Comparison of ENCODE assay signal across 1 cellular context in genomic region chr1:26692211-26692792, GRCh38.
A peak's percentile ranks its signal among the peaks of the same experiment; 100 is the strongest.
TF ChIP-seq lines count a peak whose summit lies in the region.

No MANE protein-coding gene starts in this region.

TF ChIP-seq in K562, 482 proteins besides CTCF, POLR2A, EP300 and RAD21 (continued from another document and continues in another):
- TF ChIP-seq, protein P1, sequence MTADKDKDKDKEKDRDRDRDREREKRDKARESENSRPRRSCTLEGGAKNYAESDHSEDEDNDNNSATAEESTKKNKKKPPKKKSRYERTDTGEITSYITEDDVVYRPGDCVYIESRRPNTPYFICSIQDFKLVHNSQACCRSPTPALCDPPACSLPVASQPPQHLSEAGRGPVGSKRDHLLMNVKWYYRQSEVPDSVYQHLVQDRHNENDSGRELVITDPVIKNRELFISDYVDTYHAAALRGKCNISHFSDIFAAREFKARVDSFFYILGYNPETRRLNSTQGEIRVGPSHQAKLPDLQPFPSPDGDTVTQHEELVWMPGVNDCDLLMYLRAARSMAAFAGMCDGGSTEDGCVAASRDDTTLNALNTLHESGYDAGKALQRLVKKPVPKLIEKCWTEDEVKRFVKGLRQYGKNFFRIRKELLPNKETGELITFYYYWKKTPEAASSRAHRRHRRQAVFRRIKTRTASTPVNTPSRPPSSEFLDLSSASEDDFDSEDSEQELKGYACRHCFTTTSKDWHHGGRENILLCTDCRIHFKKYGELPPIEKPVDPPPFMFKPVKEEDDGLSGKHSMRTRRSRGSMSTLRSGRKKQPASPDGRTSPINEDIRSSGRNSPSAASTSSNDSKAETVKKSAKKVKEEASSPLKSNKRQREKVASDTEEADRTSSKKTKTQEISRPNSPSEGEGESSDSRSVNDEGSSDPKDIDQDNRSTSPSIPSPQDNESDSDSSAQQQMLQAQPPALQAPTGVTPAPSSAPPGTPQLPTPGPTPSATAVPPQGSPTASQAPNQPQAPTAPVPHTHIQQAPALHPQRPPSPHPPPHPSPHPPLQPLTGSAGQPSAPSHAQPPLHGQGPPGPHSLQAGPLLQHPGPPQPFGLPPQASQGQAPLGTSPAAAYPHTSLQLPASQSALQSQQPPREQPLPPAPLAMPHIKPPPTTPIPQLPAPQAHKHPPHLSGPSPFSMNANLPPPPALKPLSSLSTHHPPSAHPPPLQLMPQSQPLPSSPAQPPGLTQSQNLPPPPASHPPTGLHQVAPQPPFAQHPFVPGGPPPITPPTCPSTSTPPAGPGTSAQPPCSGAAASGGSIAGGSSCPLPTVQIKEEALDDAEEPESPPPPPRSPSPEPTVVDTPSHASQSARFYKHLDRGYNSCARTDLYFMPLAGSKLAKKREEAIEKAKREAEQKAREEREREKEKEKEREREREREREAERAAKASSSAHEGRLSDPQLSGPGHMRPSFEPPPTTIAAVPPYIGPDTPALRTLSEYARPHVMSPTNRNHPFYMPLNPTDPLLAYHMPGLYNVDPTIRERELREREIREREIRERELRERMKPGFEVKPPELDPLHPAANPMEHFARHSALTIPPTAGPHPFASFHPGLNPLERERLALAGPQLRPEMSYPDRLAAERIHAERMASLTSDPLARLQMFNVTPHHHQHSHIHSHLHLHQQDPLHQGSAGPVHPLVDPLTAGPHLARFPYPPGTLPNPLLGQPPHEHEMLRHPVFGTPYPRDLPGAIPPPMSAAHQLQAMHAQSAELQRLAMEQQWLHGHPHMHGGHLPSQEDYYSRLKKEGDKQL (CRISPR knock-in tag; IDR thresholded peaks at IDR 0.05; ENCODE audit: borderline replicate concordance), result no peak
- no peak for TF ChIP-seq ZNF436 (CRISPR knock-in tag; IDR thresholded peaks at IDR 0.05)
- peak; percentile 11 to 71 (median 58) for TF ChIP-seq YY1 (IDR thresholded peaks at IDR 0.05; ENCODE audit: borderline replicate concordance in 1 of 3, control insufficient read depth in 1 of 3, extremely low read depth in 1 of 3, insufficient read depth in 3 of 3, insufficient read length in 1 of 3, insufficient replicate concordance in 2 of 3, low read depth in 1 of 3, low read length in 2 of 3)
- TF ChIP-seq NR2F6 (CRISPR knock-in tag; IDR thresholded peaks at IDR 0.05), result no peak
- TF ChIP-seq ZBTB1 (CRISPR knock-in tag; IDR thresholded peaks at IDR 0.05; ENCODE audit: borderline replicate concordance, low read depth), result no peak
- no peak for TF ChIP-seq MTF1 (CRISPR knock-in tag; IDR thresholded peaks at IDR 0.05; ENCODE audit: borderline replicate concordance)
- no peak for TF ChIP-seq XRCC3 (IDR thresholded peaks at IDR 0.05)
- TF ChIP-seq PRPF4 (IDR thresholded peaks at IDR 0.05; ENCODE audit: insufficient read depth, low read depth, low read length, poor library complexity, severe bottlenecking), result no peak
- TF ChIP-seq SAFB2 (IDR thresholded peaks at IDR 0.05; ENCODE audit: borderline replicate concordance, low read depth, low read length, severe bottlenecking), result no peak
- peak; percentile 6; the same call in 1 of the 2 replicates for TF ChIP-seq ZNF384 (IDR thresholded peaks at IDR 0.05; ENCODE audit: low read depth, low read length)
- TF ChIP-seq RNF2 (IDR thresholded peaks at IDR 0.05), result peak; percentile 95
- no peak for TF ChIP-seq ZKSCAN8 (CRISPR knock-in tag; IDR thresholded peaks at IDR 0.05)
- TF ChIP-seq TBP (optimal IDR thresholded peaks at IDR 0.05; ENCODE audit: low read depth, low read length), result peak; percentile 83
- no peak for TF ChIP-seq PHF21A (IDR thresholded peaks at IDR 0.05; ENCODE audit: borderline replicate concordance, low read depth)
- TF ChIP-seq IRF9 (tag; IDR thresholded peaks at IDR 0.05), result no peak
- TF ChIP-seq EZH2 (IDR thresholded peaks at IDR 0.05; ENCODE audit: borderline replicate concordance, low read depth, low read length), result no peak
- TF ChIP-seq CAMTA2 (CRISPR knock-in tag; conservative IDR thresholded peaks at IDR 0.05), result no peak
- TF ChIP-seq ZEB2 (IDR thresholded peaks at IDR 0.05), result peak; percentile 28; the same call in 1 of the 2 replicates
- no peak for TF ChIP-seq ZNF584 (CRISPR knock-in tag; IDR thresholded peaks at IDR 0.05; ENCODE audit: low read depth)
- no peak for TF ChIP-seq SP2 (IDR thresholded peaks at IDR 0.05; ENCODE audit: extremely low read depth, low read depth, low read length, poor library complexity, severe bottlenecking)
- peak; percentile 85 for TF ChIP-seq CHAMP1 (IDR thresholded peaks at IDR 0.05)
- no peak for TF ChIP-seq MECOM (CRISPR knock-in tag; IDR thresholded peaks at IDR 0.05)
- TF ChIP-seq BCLAF1 (IDR thresholded peaks at IDR 0.05; ENCODE audit: borderline replicate concordance in 1 of 2, control insufficient read depth in 1 of 2, low read depth in 2 of 2, low read length in 1 of 2), result peak in 1 of 2 experiments; percentile 82; a peak in 2 of 4 replicates
- no peak; a peak in 1 of 4 replicates for TF ChIP-seq ETV6 (IDR thresholded peaks at IDR 0.05; ENCODE audit: borderline replicate concordance in 1 of 2, low read depth in 2 of 2, low read length in 1 of 2)
- TF ChIP-seq ETV6 (CRISPR knock-in tag; IDR thresholded peaks at IDR 0.05; ENCODE audit: borderline replicate concordance), result no peak
- no peak for TF ChIP-seq ZBTB8A (IDR thresholded peaks at IDR 0.05; ENCODE audit: partially characterized antibody)
- TF ChIP-seq PKNOX1 (IDR thresholded peaks at IDR 0.05), result peak; percentile 89
- TF ChIP-seq ATF7 (IDR thresholded peaks at IDR 0.05), result peak; percentile 84; the same call in 1 of the 2 replicates
- TF ChIP-seq, protein P2, sequence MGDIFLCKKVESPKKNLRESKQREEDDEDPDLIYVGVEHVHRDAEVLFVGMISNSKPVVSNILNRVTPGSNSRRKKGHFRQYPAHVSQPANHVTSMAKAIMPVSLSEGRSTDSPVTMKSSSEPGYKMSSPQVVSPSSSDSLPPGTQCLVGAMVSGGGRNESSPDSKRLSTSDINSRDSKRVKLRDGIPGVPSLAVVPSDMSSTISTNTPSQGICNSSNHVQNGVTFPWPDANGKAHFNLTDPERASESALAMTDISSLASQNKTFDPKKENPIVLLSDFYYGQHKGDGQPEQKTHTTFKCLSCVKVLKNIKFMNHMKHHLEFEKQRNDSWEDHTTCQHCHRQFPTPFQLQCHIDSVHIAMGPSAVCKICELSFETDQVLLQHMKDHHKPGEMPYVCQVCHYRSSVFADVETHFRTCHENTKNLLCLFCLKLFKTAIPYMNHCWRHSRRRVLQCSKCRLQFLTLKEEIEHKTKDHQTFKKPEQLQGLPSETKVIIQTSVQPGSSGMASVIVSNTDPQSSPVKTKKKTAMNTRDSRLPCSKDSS (IDR thresholded peaks at IDR 0.05; ENCODE audit: low read depth, partially characterized antibody), result no peak
- TF ChIP-seq, protein P3, sequence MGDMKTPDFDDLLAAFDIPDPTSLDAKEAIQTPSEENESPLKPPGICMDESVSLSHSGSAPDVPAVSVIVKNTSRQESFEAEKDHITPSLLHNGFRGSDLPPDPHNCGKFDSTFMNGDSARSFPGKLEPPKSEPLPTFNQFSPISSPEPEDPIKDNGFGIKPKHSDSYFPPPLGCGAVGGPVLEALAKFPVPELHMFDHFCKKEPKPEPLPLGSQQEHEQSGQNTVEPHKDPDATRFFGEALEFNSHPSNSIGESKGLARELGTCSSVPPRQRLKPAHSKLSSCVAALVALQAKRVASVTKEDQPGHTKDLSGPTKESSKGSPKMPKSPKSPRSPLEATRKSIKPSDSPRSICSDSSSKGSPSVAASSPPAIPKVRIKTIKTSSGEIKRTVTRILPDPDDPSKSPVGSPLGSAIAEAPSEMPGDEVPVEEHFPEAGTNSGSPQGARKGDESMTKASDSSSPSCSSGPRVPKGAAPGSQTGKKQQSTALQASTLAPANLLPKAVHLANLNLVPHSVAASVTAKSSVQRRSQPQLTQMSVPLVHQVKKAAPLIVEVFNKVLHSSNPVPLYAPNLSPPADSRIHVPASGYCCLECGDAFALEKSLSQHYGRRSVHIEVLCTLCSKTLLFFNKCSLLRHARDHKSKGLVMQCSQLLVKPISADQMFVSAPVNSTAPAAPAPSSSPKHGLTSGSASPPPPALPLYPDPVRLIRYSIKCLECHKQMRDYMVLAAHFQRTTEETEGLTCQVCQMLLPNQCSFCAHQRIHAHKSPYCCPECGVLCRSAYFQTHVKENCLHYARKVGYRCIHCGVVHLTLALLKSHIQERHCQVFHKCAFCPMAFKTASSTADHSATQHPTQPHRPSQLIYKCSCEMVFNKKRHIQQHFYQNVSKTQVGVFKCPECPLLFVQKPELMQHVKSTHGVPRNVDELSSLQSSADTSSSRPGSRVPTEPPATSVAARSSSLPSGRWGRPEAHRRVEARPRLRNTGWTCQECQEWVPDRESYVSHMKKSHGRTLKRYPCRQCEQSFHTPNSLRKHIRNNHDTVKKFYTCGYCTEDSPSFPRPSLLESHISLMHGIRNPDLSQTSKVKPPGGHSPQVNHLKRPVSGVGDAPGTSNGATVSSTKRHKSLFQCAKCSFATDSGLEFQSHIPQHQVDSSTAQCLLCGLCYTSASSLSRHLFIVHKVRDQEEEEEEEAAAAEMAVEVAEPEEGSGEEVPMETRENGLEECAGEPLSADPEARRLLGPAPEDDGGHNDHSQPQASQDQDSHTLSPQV (IDR thresholded peaks at IDR 0.05), result peak; percentile 72
- no peak for TF ChIP-seq MED1 (CRISPR knock-in tag; IDR thresholded peaks at IDR 0.05; ENCODE audit: borderline replicate concordance)
- no peak for TF ChIP-seq ESRRB (CRISPR knock-in tag; IDR thresholded peaks at IDR 0.05; ENCODE audit: borderline replicate concordance)
- no peak for TF ChIP-seq KAT8 (IDR thresholded peaks at IDR 0.05; ENCODE audit: low read depth)
- peak; percentile 93 for TF ChIP-seq XRCC5 (IDR thresholded peaks at IDR 0.05; ENCODE audit: low read depth, low read length)
- TF ChIP-seq ZNF785 (CRISPR knock-in tag; IDR thresholded peaks at IDR 0.05), result no peak
